Comparison of ENCODE assay signal across 8 cellular contexts in the genomic region with DNA sequence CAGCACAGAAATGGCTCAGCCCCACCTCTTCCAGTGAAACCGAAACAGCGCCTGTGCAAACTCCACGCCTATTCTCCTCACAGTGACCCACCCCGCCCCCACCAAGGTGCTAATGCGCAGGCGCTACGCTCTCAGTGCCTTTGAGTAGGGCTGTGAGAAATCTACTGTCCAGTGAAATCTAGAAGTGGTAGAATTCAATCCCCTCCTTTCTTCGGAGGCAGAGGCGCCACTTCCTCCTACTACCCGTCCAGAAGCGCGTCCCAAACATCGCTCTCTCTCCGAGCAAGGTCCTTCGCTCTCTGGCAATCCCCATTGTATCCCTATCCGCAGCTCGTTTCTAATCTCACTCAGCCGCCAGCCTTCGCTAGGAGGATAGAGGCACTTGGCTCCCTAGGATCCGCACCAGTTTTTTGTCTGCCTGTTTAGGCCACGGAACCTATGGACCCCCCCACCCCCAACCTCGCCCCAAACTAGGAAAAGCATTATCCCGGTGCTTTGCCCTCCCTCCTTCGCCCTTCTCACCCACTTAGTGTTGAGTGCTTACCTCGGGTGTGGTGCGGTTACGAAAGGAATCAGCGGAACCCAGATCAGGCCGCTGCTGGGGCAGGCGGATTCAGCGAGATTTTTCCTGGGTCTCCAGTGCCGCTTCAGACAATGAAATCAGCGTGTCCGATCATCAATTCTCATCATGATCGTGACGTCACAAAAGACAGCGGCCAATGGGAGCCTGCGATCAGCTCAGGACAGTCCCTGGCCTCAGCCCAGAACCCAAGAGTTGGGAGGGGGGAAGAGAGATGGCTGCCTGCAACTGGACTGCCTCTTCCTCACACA. TPM values are rescaled to one million over a fixed set of nuclear protein-coding genes. Genes with fewer than 3 reads are reported as not detected.
DNase-seq lines count a peak whose midpoint lies in the region; ATAC-seq and TF ChIP-seq lines count a peak whose summit lies in the region.

A gene with protein sequence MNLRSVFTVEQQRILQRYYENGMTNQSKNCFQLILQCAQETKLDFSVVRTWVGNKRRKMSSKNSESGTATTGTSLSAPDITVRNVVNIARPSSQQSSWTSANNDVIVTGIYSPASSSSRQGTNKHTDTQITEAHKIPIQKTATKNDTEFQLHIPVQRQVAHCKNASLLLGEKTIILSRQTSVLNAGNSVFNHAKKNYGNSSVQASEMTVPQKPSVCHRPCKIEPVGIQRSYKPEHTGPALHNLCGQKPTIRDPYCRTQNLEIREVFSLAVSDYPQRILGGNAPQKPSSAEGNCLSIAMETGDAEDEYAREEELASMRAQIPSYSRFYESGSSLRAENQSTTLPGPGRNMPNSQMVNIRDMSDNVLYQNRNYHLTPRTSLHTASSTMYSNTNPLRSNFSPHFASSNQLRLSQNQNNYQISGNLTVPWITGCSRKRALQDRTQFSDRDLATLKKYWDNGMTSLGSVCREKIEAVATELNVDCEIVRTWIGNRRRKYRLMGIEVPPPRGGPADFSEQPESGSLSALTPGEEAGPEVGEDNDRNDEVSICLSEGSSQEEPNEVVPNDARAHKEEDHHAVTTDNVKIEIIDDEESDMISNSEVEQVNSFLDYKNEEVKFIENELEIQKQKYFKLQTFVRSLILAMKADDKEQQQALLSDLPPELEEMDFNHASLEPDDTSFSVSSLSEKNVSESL (minus strand): TSS at position 656 of the 831 bp plus-strand sequence. CDS start 27,056 bp downstream, outside the sequence.

- intact Hi-C loops in esophagus squamous epithelium (cut with DNase I) = no loop called here

- no peaks in the 10 kb centered on the region for H3K36me3 ChIP-seq in esophagus squamous epithelium
- no peaks in the 10 kb centered on the region for H3K36me3 ChIP-seq in mucosa of rectum (ENCODE audit: control insufficient read depth in 2 of 2, insufficient read depth in 2 of 2, low read length in 2 of 2)

- H3K4me3 ChIP-seq in esophagus squamous epithelium (peak within 1 kb of the TSS; percentile 39 to 66 (median 58)), mucosa of rectum (ENCODE audit: low read length in 2 of 2) (peak within 1 kb of the TSS; percentile 74 to 84)

- peak; percentile 69 for TF ChIP-seq POLR2A in GM19099 (IDR thresholded peaks at IDR 0.05; ENCODE audit: extremely low read depth, insufficient read length, low read depth)
- TF ChIP-seq POLR2A in esophagus squamous epithelium (IDR thresholded peaks at IDR 0.05) = peak in 2 of 4 donors; percentile 25 to 52

- peak within 1 kb of the TSS; percentile 82 to 91 (median 90) for H3K27ac ChIP-seq in esophagus squamous epithelium
- peak within 1 kb of the TSS; percentile 83 to 89 for H3K27ac ChIP-seq in mucosa of rectum (ENCODE audit: low read depth in 2 of 2, low read length in 2 of 2)

- peak within 1 kb of the TSS; percentile 64 to 76 for H3K9ac ChIP-seq in mucosa of rectum (ENCODE audit: low read depth in 1 of 2, low read length in 2 of 2)

- H3K27me3 ChIP-seq in esophagus squamous epithelium (no peaks in the 10 kb centered on the region), mucosa of rectum (ENCODE audit: control insufficient read depth in 2 of 2, insufficient read depth in 2 of 2, low read length in 2 of 2) (no peaks in the 10 kb centered on the region)

- no peaks in the 10 kb centered on the region for H3K9me3 ChIP-seq in esophagus squamous epithelium
- no peaks in the 10 kb centered on the region for H3K9me3 ChIP-seq in mucosa of rectum (ENCODE audit: control insufficient read depth in 2 of 2, low read length in 2 of 2)

- H3K4me1 ChIP-seq in esophagus squamous epithelium = peaks cover 0 to 11% (median 0%) of the 10 kb centered on the region in 3 donors
- H3K4me1 ChIP-seq in mucosa of rectum (ENCODE audit: control insufficient read depth in 2 of 2, insufficient read depth in 2 of 2, low read length in 2 of 2) = peaks cover 0 to 3% of the 10 kb centered on the region in 2 donors

- DNase-seq in AG08396 (ENCODE audit: low spot score) (peak; percentile 80), NOMO-1 (lab: John Stamatoyannopoulos, UW; ENCODE audit: unreplicated experiment in 2 of 2) (peak; percentile 71 to 74), esophagus squamous epithelium (lab: John Stamatoyannopoulos, UW) (no peak)
- peak; percentile 78 to 80 for DNase-seq in activated T-cell treated with anti-CD3 and anti-CD28 coated beads, Interleukin-2, amount 50 U/mL, for 48 hours
- DNase-seq in stimulated activated CD8-positive, alpha-beta memory T cell treated with anti-CD3 and anti-CD28 coated beads, Interleukin-4, amount 100 ng/mL, for 4 hours (ENCODE audit: low read depth in 2 of 2, low spot score in 1 of 2) = peak; percentile 6 to 44

- peak; percentile 98 for ATAC-seq in HG03439 (IDR thresholded peaks at IDR 0.05; ENCODE audit: unreplicated experiment)

- no peak for TF ChIP-seq CTCF in esophagus squamous epithelium (IDR thresholded peaks at IDR 0.05)

- 0 to 41% methylated on average over 7 to 27 of the region's 38 CpGs for WGBS in esophagus squamous epithelium, 2 donors

RNA-seq across cellular contexts. Expression of the gene that starts here (rescaled TPM):
- 1 to 10 TPM in 3 of 4 donors, under 1 TPM in 1; 0.34 to 5.5 (median 1.1) TPM for total RNA-seq in esophagus squamous epithelium
